34 cellular contexts compared by ENCODE assay signal in genomic region chr1:45755697-45756096, GRCh38.
"Had no signal": no experiment of that assay in that cellular context is flagged by ENCODE, and none has a peak within 500 bp of the region (broad histone marks: within the 10 kb centered on the region; RNA-seq: fewer than 3 reads in every experiment).

No MANE protein-coding gene starts in this region.

- H3K4me3 Mint-ChIP-seq: activated B cell treated with CpG ODN at 0.5 μM for 24 hours; activated CD4-positive, alpha-beta memory T cell treated with anti-CD3 and anti-CD28 coated beads for 36 hours; activated CD4-positive, alpha-beta memory T cell treated with anti-CD3 and anti-CD28 coated beads, Interleukin-2, amount 10 ng/mL, durations not matched to agents 7 days and 5 days; activated CD4-positive, alpha-beta T cell treated with anti-CD3 and anti-CD28 coated beads for 36 hours; activated CD4-positive, alpha-beta T cell treated with anti-CD3 and anti-CD28 coated beads, Interleukin-2, amount 10 ng/mL, durations not matched to agents 24 days and 14 days; activated CD4-positive, alpha-beta T cell treated with anti-CD3 and anti-CD28 coated beads, Interleukin-2, amount 10 ng/mL, durations not matched to agents 7 days and 5 days; activated CD8-positive, alpha-beta memory T cell treated with anti-CD3 and anti-CD28 coated beads, Interleukin-2, amount 10 ng/mL, durations not matched to agents 7 days and 5 days; activated CD8-positive, alpha-beta T cell treated with anti-CD3 and anti-CD28 coated beads for 36 hours; activated CD8-positive, alpha-beta T cell treated with anti-CD3 and anti-CD28 coated beads, Interleukin-2, amount 10 ng/mL, durations not matched to agents 7 days and 5 days; T-cell; T-helper 1 cell treated with Interleukin-12 subunit alpha and Interleukin-12 subunit beta and Interleukin-4 antibody, amounts not matched to agents 30 μg/mL and 1 μg/mL, for 36 hours; T-helper 17 cell; T-helper 2 cell treated with Interferon-gamma antibody and Interleukin-4, amounts not matched to agents 5 μg/mL and 100 μg/mL, for 36 hours; WTC11 had no signal

- H3K36me3 ChIP-seq: WERI-Rb-1 had no signal

- H3K36me3 Mint-ChIP-seq: T-cell had no signal

- FAIRE-seq: TTC549 had no signal

- H3K27ac Mint-ChIP-seq: activated B cell treated with CpG ODN at 0.5 μM for 24 hours; activated CD4-positive, alpha-beta memory T cell treated with anti-CD3 and anti-CD28 coated beads for 36 hours; activated CD4-positive, alpha-beta memory T cell treated with anti-CD3 and anti-CD28 coated beads, Interleukin-2, amount 10 ng/mL, durations not matched to agents 7 days and 5 days; activated CD4-positive, alpha-beta T cell treated with anti-CD3 and anti-CD28 coated beads for 36 hours; activated CD4-positive, alpha-beta T cell treated with anti-CD3 and anti-CD28 coated beads, Interleukin-2, amount 10 ng/mL, durations not matched to agents 24 days and 14 days; activated CD4-positive, alpha-beta T cell treated with anti-CD3 and anti-CD28 coated beads, Interleukin-2, amount 10 ng/mL, durations not matched to agents 7 days and 5 days; activated CD8-positive, alpha-beta memory T cell treated with anti-CD3 and anti-CD28 coated beads, Interleukin-2, amount 10 ng/mL, durations not matched to agents 7 days and 5 days; activated CD8-positive, alpha-beta T cell treated with anti-CD3 and anti-CD28 coated beads for 36 hours; activated CD8-positive, alpha-beta T cell treated with anti-CD3 and anti-CD28 coated beads, Interleukin-2, amount 10 ng/mL, durations not matched to agents 7 days and 5 days; T-cell; T-helper 1 cell treated with Interleukin-12 subunit alpha and Interleukin-12 subunit beta and Interleukin-4 antibody, amounts not matched to agents 30 μg/mL and 1 μg/mL, for 36 hours; T-helper 17 cell; T-helper 2 cell treated with Interferon-gamma antibody and Interleukin-4, amounts not matched to agents 5 μg/mL and 100 μg/mL, for 36 hours; WTC11 had no signal

- DNase-seq: activated B cell treated with CpG ODN at 0.5 μM for 24 hours; activated CD4-positive, alpha-beta memory T cell treated with anti-CD3 and anti-CD28 coated beads for 36 hours; activated CD4-positive, alpha-beta memory T cell treated with anti-CD3 and anti-CD28 coated beads, Interleukin-2, amount 10 ng/mL, durations not matched to agents 7 days and 5 days; activated CD4-positive, alpha-beta T cell treated with anti-CD3 and anti-CD28 coated beads for 1 hour; activated CD4-positive, alpha-beta T cell treated with anti-CD3 and anti-CD28 coated beads for 36 hours; activated CD4-positive, alpha-beta T cell treated with anti-CD3 and anti-CD28 coated beads for 4 hours; activated CD4-positive, alpha-beta T cell treated with anti-CD3 and anti-CD28 coated beads for 48 hours; activated CD4-positive, alpha-beta T cell treated with anti-CD3 and anti-CD28 coated beads, Interleukin-2, amount 10 ng/mL, durations not matched to agents 24 days and 14 days; activated CD4-positive, alpha-beta T cell treated with anti-CD3 and anti-CD28 coated beads, Interleukin-2, amount 10 ng/mL, durations not matched to agents 7 days and 5 days; activated CD4-positive, alpha-beta T cell treated with anti-CD3 and anti-CD28 coated beads, Interleukin-2, amount 50 U/mL, for 1 hour; activated CD4-positive, alpha-beta T cell treated with anti-CD3 and anti-CD28 coated beads, Interleukin-2, amount 50 U/mL, for 4 hours; activated CD4-positive, alpha-beta T cell treated with anti-CD3 and anti-CD28 coated beads, Interleukin-2, amount 50 U/mL, for 48 hours; activated CD4-positive, CD25-positive, alpha-beta regulatory T cell; activated CD4-positive, CD25-positive, alpha-beta regulatory T cell treated with anti-CD3 and anti-CD28 coated beads, Interleukin-2, amount 50 U/mL, for 72 hours; activated CD8-positive, alpha-beta memory T cell treated with anti-CD3 and anti-CD28 coated beads for 24 hours; activated CD8-positive, alpha-beta memory T cell treated with anti-CD3 and anti-CD28 coated beads, Interleukin-2, amount 10 ng/mL, durations not matched to agents 7 days and 5 days; activated CD8-positive, alpha-beta memory T cell treated with anti-CD3 and anti-CD28 coated beads, Interleukin-2, amount 50 U/mL, for 4 hours; activated CD8-positive, alpha-beta memory T cell treated with anti-CD3 and anti-CD28 coated beads, Interleukin-2, amount 50 U/mL, for 48 hours; activated CD8-positive, alpha-beta T cell treated with anti-CD3 and anti-CD28 coated beads for 36 hours; activated CD8-positive, alpha-beta T cell treated with anti-CD3 and anti-CD28 coated beads, Interleukin-2, amount 10 ng/mL, durations not matched to agents 7 days and 5 days; activated T-cell treated with anti-CD3 and anti-CD28 coated beads for 4 hours; activated T-cell treated with anti-CD3 and anti-CD28 coated beads, Interleukin-2, amount 50 U/mL, for 1 hour; T-cell; T-helper 1 cell; T-helper 17 cell; T-helper 2 cell; T-helper 9 cell; WERI-Rb-1 had no signal

- ATAC-seq: activated CD4-positive, alpha-beta T cell treated with anti-CD3 and anti-CD28 coated beads for 36 hours; activated CD4-positive, CD25-positive, alpha-beta regulatory T cell treated with anti-CD3 and anti-CD28 coated beads, Interleukin-2, amount 50 U/mL, for 24 hours; activated CD8-positive, alpha-beta memory T cell treated with anti-CD3 and anti-CD28 coated beads, Interleukin-2, amount 10 ng/mL, durations not matched to agents 7 days and 5 days; activated CD8-positive, alpha-beta T cell treated with anti-CD3 and anti-CD28 coated beads for 36 hours; activated CD8-positive, alpha-beta T cell treated with anti-CD3 and anti-CD28 coated beads, Interleukin-2, amount 10 ng/mL, durations not matched to agents 7 days and 5 days; T-cell; T-helper 17 cell; WTC11 had no signal

- H3K4me1 Mint-ChIP-seq: T-helper 17 cell had no signal

- H3K27ac ChIP-seq: VCaP, WERI-Rb-1 had no signal

- H3K27me3 Mint-ChIP-seq: activated B cell treated with CpG ODN at 0.5 μM for 24 hours; activated CD4-positive, alpha-beta memory T cell treated with anti-CD3 and anti-CD28 coated beads for 36 hours; activated CD4-positive, alpha-beta T cell treated with anti-CD3 and anti-CD28 coated beads for 36 hours; activated CD4-positive, alpha-beta T cell treated with anti-CD3 and anti-CD28 coated beads, Interleukin-2, amount 10 ng/mL, durations not matched to agents 7 days and 5 days; activated CD8-positive, alpha-beta T cell treated with anti-CD3 and anti-CD28 coated beads for 36 hours had no signal
